ENCODE assay signal across 30 cellular contexts in genomic region chr21:26747216-26747615, GRCh38.
"Had no signal": no experiment of that assay in that cellular context is flagged by ENCODE, and none has a peak within 500 bp of the region (broad histone marks: within the 10 kb centered on the region; RNA-seq: fewer than 3 reads in every experiment).

No MANE protein-coding gene starts in this region.

- H3K4me3 Mint-ChIP-seq: activated B cell treated with CpG ODN at 0.5 μM for 24 hours; activated CD8-positive, alpha-beta T cell treated with anti-CD3 and anti-CD28 coated beads for 36 hours; activated naive CD8-positive, alpha-beta T cell; activated T-cell treated with anti-CD3 and anti-CD28 coated beads, Interleukin-2, amount 50 U/mL, for 4 hours; activated T-helper 17 cell treated with anti-CD3 and anti-CD28 coated beads, Interleukin-2, amount 50 U/mL, for 72 hours; central memory CD8-positive, alpha-beta T cell; dendritic cell treated with granulocyte-macrophage colony-stimulating factor and Interleukin-4, amounts not matched to agents 40 ng/mL and 50 ng/mL, for 4 days; effector memory CD8-positive, alpha-beta T cell; T-helper 1 cell treated with Interleukin-12 subunit alpha and Interleukin-12 subunit beta and Interleukin-4 antibody, amounts not matched to agents 30 μg/mL and 1 μg/mL, for 36 hours had no signal

- H3K36me3 Mint-ChIP-seq: activated naive CD8-positive, alpha-beta T cell had no signal

- H3K27ac Mint-ChIP-seq: activated B cell treated with CpG ODN at 0.5 μM for 24 hours; activated CD8-positive, alpha-beta T cell treated with anti-CD3 and anti-CD28 coated beads for 36 hours; activated naive CD8-positive, alpha-beta T cell; activated T-helper 17 cell treated with anti-CD3 and anti-CD28 coated beads, Interleukin-2, amount 50 U/mL, for 72 hours; dendritic cell treated with granulocyte-macrophage colony-stimulating factor and Interleukin-4, amounts not matched to agents 40 ng/mL and 50 ng/mL, for 4 days; effector memory CD8-positive, alpha-beta T cell; T-helper 1 cell treated with Interleukin-12 subunit alpha and Interleukin-12 subunit beta and Interleukin-4 antibody, amounts not matched to agents 30 μg/mL and 1 μg/mL, for 36 hours had no signal

- H3K4me3 ChIP-seq: coronary artery, esophagus muscularis mucosa, gastroesophageal sphincter, heart right ventricle had no signal

- H3K36me3 ChIP-seq: brain microvascular endothelial cell, esophagus muscularis mucosa, gastroesophageal sphincter, heart right ventricle, WERI-Rb-1 had no signal

- H3K27me3 Mint-ChIP-seq: activated B cell treated with CpG ODN at 0.5 μM for 24 hours; central memory CD8-positive, alpha-beta T cell; dendritic cell treated with granulocyte-macrophage colony-stimulating factor and Interleukin-4, amounts not matched to agents 40 ng/mL and 50 ng/mL, for 4 days; effector memory CD8-positive, alpha-beta T cell had no signal

- ATAC-seq: activated CD4-positive, CD25-positive, alpha-beta regulatory T cell treated with anti-CD3 and anti-CD28 coated beads, Interleukin-2, amount 50 U/mL, for 24 hours; activated CD8-positive, alpha-beta T cell treated with anti-CD3 and anti-CD28 coated beads for 36 hours; activated T-cell treated with anti-CD3 and anti-CD28 coated beads, Interleukin-2, amount 50 U/mL, for 4 hours; activated T-helper 17 cell treated with anti-CD3 and anti-CD28 coated beads, Interleukin-2, amount 50 U/mL, for 72 hours; effector memory CD8-positive, alpha-beta T cell; gastroesophageal sphincter; heart right ventricle had no signal

- H3K27me3 ChIP-seq: brain microvascular endothelial cell, esophagus muscularis mucosa, gastroesophageal sphincter, heart right ventricle had no signal

- DNase-seq: activated B cell treated with CpG ODN at 0.5 μM for 24 hours; activated CD4-positive, alpha-beta T cell treated with anti-CD3 and anti-CD28 coated beads for 48 hours; activated CD4-positive, alpha-beta T cell treated with anti-CD3 and anti-CD28 coated beads, Interleukin-2, amount 50 U/mL, for 1 hour; activated CD4-positive, alpha-beta T cell treated with anti-CD3 and anti-CD28 coated beads, Interleukin-2, amount 50 U/mL, for 48 hours; activated CD8-positive, alpha-beta memory T cell treated with anti-CD3 and anti-CD28 coated beads for 24 hours; activated CD8-positive, alpha-beta T cell treated with anti-CD3 and anti-CD28 coated beads for 36 hours; activated effector memory CD4-positive, alpha-beta T cell treated with Interleukin-2 at 50 U/mL for 16 hours; activated gamma-delta T cell treated with Interleukin-2 at 50 U/mL for 16 hours; activated naive CD4-positive, alpha-beta T cell treated with anti-CD3 and anti-CD28 coated beads, Interleukin-2, amount 50 U/mL, for 16 hours; activated naive CD4-positive, alpha-beta T cell treated with Interleukin-2 at 50 U/mL for 16 hours; activated T-cell treated with anti-CD3 and anti-CD28 coated beads, Interleukin-2, amount 50 U/mL, for 4 hours; amniotic stem cell; anterior cingulate cortex; brain microvascular endothelial cell; effector CD4-positive, alpha-beta T cell; effector memory CD8-positive, alpha-beta T cell; erythroblast; foreskin melanocyte; heart right ventricle; T-helper 9 cell; WERI-Rb-1 had no signal

- H3K27ac ChIP-seq: brain microvascular endothelial cell, coronary artery, esophagus muscularis mucosa, gastroesophageal sphincter, heart right ventricle, WERI-Rb-1 had no signal

- H3K4me1 Mint-ChIP-seq: activated B cell treated with CpG ODN at 0.5 μM for 24 hours; activated T-helper 17 cell treated with anti-CD3 and anti-CD28 coated beads, Interleukin-2, amount 50 U/mL, for 72 hours; central memory CD8-positive, alpha-beta T cell had no signal

- H3K9me3 ChIP-seq: esophagus muscularis mucosa, gastroesophageal sphincter, heart right ventricle had no signal

- H3K9me3 Mint-ChIP-seq: activated B cell treated with CpG ODN at 0.5 μM for 24 hours; activated CD8-positive, alpha-beta T cell treated with anti-CD3 and anti-CD28 coated beads for 36 hours; activated T-cell treated with anti-CD3 and anti-CD28 coated beads, Interleukin-2, amount 50 U/mL, for 4 hours; activated T-helper 17 cell treated with anti-CD3 and anti-CD28 coated beads, Interleukin-2, amount 50 U/mL, for 72 hours; central memory CD8-positive, alpha-beta T cell; dendritic cell treated with granulocyte-macrophage colony-stimulating factor and Interleukin-4, amounts not matched to agents 40 ng/mL and 50 ng/mL, for 4 days; effector memory CD8-positive, alpha-beta T cell; T-helper 1 cell treated with Interleukin-12 subunit alpha and Interleukin-12 subunit beta and Interleukin-4 antibody, amounts not matched to agents 30 μg/mL and 1 μg/mL, for 36 hours had no signal

- H3K4me1 ChIP-seq: esophagus muscularis mucosa, gastroesophageal sphincter, heart right ventricle had no signal
